ENCODE assay signal across 19 cellular contexts in genomic region chr10:36720931-36721330, GRCh38.
DNase-seq lines count a peak whose midpoint lies in the region; ATAC-seq, FAIRE-seq and TF ChIP-seq lines count a peak whose summit lies in the region.
"Had no signal": no experiment of that assay in that cellular context is flagged by ENCODE, and none has a peak within 500 bp of the region (broad histone marks: within the 10 kb centered on the region; RNA-seq: fewer than 3 reads in every experiment).

No MANE protein-coding gene starts in this region.

- intact Hi-C loops in MCF 10A (cut with micrococcal nuclease) (no loop called here), breast epithelium (cut with DNase I; ENCODE audit: low total_unique reads) (no loop called here)

- H3K9me3 Mint-ChIP-seq in MCF 10A (ENCODE audit: unreplicated experiment), result no peaks in the 10 kb centered on the region

- H3K27ac ChIP-seq in breast epithelium, result no peak overlapping the region

- POLR2A ChIA-PET in MCF 10A (lab: Yijun Ruan, JAX), result no interaction called here

- FAIRE-seq in bronchial epithelial cell (lab: Jason Lieb, UNC) (no peak), GM19239 (lab: Jason Lieb, UNC) (no peak)
- FAIRE-seq: A204.1, G401.6, GM12892, H1 had no signal

- peaks cover 8% of the 10 kb centered on the region for H3K4me1 Mint-ChIP-seq in MCF 10A (ENCODE audit: insufficient read depth, unreplicated experiment)
- H3K4me1 Mint-ChIP-seq: B cell had no signal

- CTCF ChIA-PET in MCF 10A (lab: Yijun Ruan, JAX), result interaction anchor here (0.6 to 1.2 kb wide), 2 partner anchors 756 to 940 kb away, joined by 3 to 4 read pairs; no protein-coding TSS in a partner anchor

- H3K4me3 Mint-ChIP-seq in MCF 10A (ENCODE audit: unreplicated experiment), result no peak overlapping the region
- H3K4me3 Mint-ChIP-seq: B cell; CD4-positive, alpha-beta T cell; HFFc6 had no signal

- H3K36me3 ChIP-seq in breast epithelium, result no peaks in the 10 kb centered on the region
- H3K36me3 ChIP-seq in bronchial epithelial cell (ENCODE audit: control insufficient read depth, insufficient read depth, low read length), result no peaks in the 10 kb centered on the region
- H3K36me3 ChIP-seq: HAP-1 had no signal

- no TSS peak for BruUV-seq in MCF 10A (replicated peaks; lab: Mats Ljungman, UMichigan)

- H3K27me3 Mint-ChIP-seq in MCF 10A (ENCODE audit: insufficient read depth, unreplicated experiment), result no peaks in the 10 kb centered on the region
- H3K27me3 Mint-ChIP-seq: B cell; CD4-positive, alpha-beta T cell had no signal

- H3K27me3 ChIP-seq in breast epithelium, result no peaks in the 10 kb centered on the region
- no peaks in the 10 kb centered on the region for H3K27me3 ChIP-seq in bronchial epithelial cell (ENCODE audit: control insufficient read depth, insufficient read depth, low read length)

- H3K9me3 ChIP-seq in breast epithelium, result no peaks in the 10 kb centered on the region
- H3K9me3 ChIP-seq: HAP-1 had no signal

- no peaks in the 10 kb centered on the region for H3K36me3 Mint-ChIP-seq in MCF 10A (ENCODE audit: insufficient read depth, unreplicated experiment)

- DNase-seq in MCF 10A (ENCODE audit: unreplicated experiment) (peak; percentile 27), breast epithelium (ENCODE audit: low spot score in 2 of 2) (no peak), bronchial epithelial cell (ENCODE audit: low read depth) (peak; percentile 34), fibroblast of peridontal ligament (ENCODE audit: extremely low read depth) (peak; percentile 20), GM19239 (ENCODE audit: insufficient read length, low spot score) (no peak), HK-2 (ENCODE audit: unreplicated experiment) (no peak), NCI-H510A treated with DMSO at 0.1 percent for 48 hours (lab: John Stamatoyannopoulos, UW) (no peak)
- DNase-seq: C1 segment of cervical spinal cord; Calu3; CD4-positive, alpha-beta T cell; DMS 273 treated with DMSO at 0.1 percent for 48 hours; HFFc6 had no signal

- no peak for ATAC-seq in HG02973 (IDR thresholded peaks at IDR 0.05; ENCODE audit: unreplicated experiment)

- H3K27ac Mint-ChIP-seq in MCF 10A (ENCODE audit: low read depth, unreplicated experiment), result no peak overlapping the region
- H3K27ac Mint-ChIP-seq: B cell; CD4-positive, alpha-beta T cell; HFFc6 had no signal

- TF ChIP-seq CTCF in MCF 10A (IDR thresholded peaks at IDR 0.05; ENCODE audit: unreplicated experiment) (no peak), breast epithelium (IDR thresholded peaks at IDR 0.05) (no peak), bronchial epithelial cell (IDR thresholded peaks at IDR 0.05; ENCODE audit: insufficient read depth, low read length, severe bottlenecking) (no peak)

- H3K4me1 ChIP-seq in breast epithelium, result no peaks in the 10 kb centered on the region
- H3K4me1 ChIP-seq: HAP-1 had no signal

- no peak for TF ChIP-seq POLR2A in breast epithelium (IDR thresholded peaks at IDR 0.05)

- H3K4me3 ChIP-seq in breast epithelium (no peak overlapping the region), bronchial epithelial cell (ENCODE audit: low read depth, low read length) (no peak overlapping the region)
- H3K4me3 ChIP-seq: HAP-1 had no signal

Comparison
In these comparisons a context has a peak if more than half of its experiments do, and no peak if none do; other contexts are left out.
1. DNase-seq: peak in MCF 10A (single experiment), bronchial epithelial cell (single experiment) and fibroblast of peridontal ligament (single experiment); none in breast epithelium (0 of 2), GM19239 (single experiment), HK-2 (single experiment) and NCI-H510A treated with DMSO at 0.1 percent for 48 hours (single experiment).